ENCODE assay signal across 14 cellular contexts in the genomic region with DNA sequence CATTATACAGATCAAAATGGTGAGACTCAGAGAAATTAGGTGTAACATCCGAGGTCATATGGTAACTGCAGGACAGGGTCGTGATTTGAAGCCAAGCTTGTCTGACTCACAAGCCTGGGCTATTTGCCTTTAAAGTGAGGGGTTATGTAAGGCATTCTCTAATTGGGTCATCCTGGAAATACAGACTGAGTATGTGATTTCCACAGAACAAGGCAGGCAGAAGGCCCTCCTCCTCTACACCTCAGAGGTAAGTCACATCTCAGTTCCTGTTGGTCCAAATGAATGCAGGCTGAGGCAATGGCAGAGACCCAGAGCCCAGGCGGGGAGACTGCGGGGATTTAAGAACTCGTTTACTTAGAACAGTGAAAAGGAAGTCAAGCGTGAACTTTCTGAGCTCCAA.
DNase-seq lines count a peak whose midpoint lies in the region; ATAC-seq and TF ChIP-seq lines count a peak whose summit lies in the region.
"Had no signal": no experiment of that assay in that cellular context is flagged by ENCODE, and none has a peak within 500 bp of the region (broad histone marks: within the 10 kb centered on the region; RNA-seq: fewer than 3 reads in every experiment).

No MANE protein-coding gene starts in this region.

- H4K20me1 ChIP-seq in GM23338 (replicated peaks; ENCODE audit: insufficient read depth): no peaks in the 10 kb centered on the region

- DNase-seq in GM04503 (ENCODE audit: low read depth) (peak; percentile 69), WTC11 (ENCODE audit: low spot score) (no peak), renal cortical epithelial cell (ENCODE audit: low read depth) (peak; percentile 23), GM23338 (ENCODE audit: low spot score) (no peak), NCI-H524 treated with DMSO at 0.1 percent for 48 hours (lab: John Stamatoyannopoulos, UW) (no peak)
- DNase-seq in stimulated activated naive CD4-positive, alpha-beta T cell (lab: John Stamatoyannopoulos, UW): no peak
- DNase-seq: activated T-cell treated with anti-CD3 and anti-CD28 coated beads for 4 hours; CD8-positive, alpha-beta T cell; mucosa of descending colon; NCI-H1436 treated with DMSO at 0.1 percent for 48 hours; NCI-H82; retina had no signal

- no peak overlapping the region for H2AFZ ChIP-seq in GM23338

- H3K4me2 ChIP-seq in GM23338: no peak overlapping the region

- CTCF ChIA-PET in WTC11 (lab: Charles Lee): no interaction called here

- no peaks in the 10 kb centered on the region for H3K36me3 ChIP-seq in gastroesophageal sphincter
- H3K36me3 ChIP-seq in GM23338 (ENCODE audit: insufficient read depth): no peaks in the 10 kb centered on the region

- H3K27ac ChIP-seq in gastroesophageal sphincter (peak overlapping the region in 1 of 4 donors; percentile 38), GM23338 (ENCODE audit: low read depth) (no peak overlapping the region)

- H3K9me3 Mint-ChIP-seq in WTC11 (no peaks in the 10 kb centered on the region), GM23338 (no peaks in the 10 kb centered on the region)
- H3K9me3 Mint-ChIP-seq: CD8-positive, alpha-beta T cell had no signal

- H3F3A ChIP-seq in GM23338 (replicated peaks; ENCODE audit: low read depth): 0 out of 2 replicates have a peak, but pooled peaks cover 6% of the 10 kb centered on the region

- no peak for TF ChIP-seq EP300 in gastroesophageal sphincter (IDR thresholded peaks at IDR 0.05)

- H3K36me3 Mint-ChIP-seq in WTC11 (peaks cover 7% of the 10 kb centered on the region; the same call in 1 of the 2 replicates), GM23338 (ENCODE audit: low read depth) (no peaks in the 10 kb centered on the region)
- H3K36me3 Mint-ChIP-seq: CD8-positive, alpha-beta T cell had no signal

- H3K27me3 ChIP-seq in gastroesophageal sphincter: no peaks in the 10 kb centered on the region
- no peaks in the 10 kb centered on the region for H3K27me3 ChIP-seq in GM23338 (ENCODE audit: insufficient read depth)

- H3K4me3 Mint-ChIP-seq in WTC11: no peak overlapping the region
- H3K4me3 Mint-ChIP-seq in GM23338: no peak overlapping the region
- H3K4me3 Mint-ChIP-seq: CD8-positive, alpha-beta T cell had no signal

- WGBS in gastroesophageal sphincter (ENCODE audit: low coverage in 1 of 2), 2 donors: 36 to 42% methylated on average over 2 to 6 of the region's 6 CpGs

- H3K4me1 Mint-ChIP-seq in WTC11: peaks cover 11% of the 10 kb centered on the region
- peaks cover 4% of the 10 kb centered on the region; the same call in 2 of the 3 replicates for H3K4me1 Mint-ChIP-seq in GM23338

- H3K4me3 ChIP-seq in gastroesophageal sphincter (no peak overlapping the region), GM23338 (no peak overlapping the region)
- H3K4me3 ChIP-seq: mucosa of descending colon had no signal

- no peaks in the 10 kb centered on the region for H3K9me3 ChIP-seq in gastroesophageal sphincter
- H3K9me3 ChIP-seq: mucosa of descending colon had no signal

- H3K27ac Mint-ChIP-seq in WTC11: peak overlapping the region; percentile 25; the same call in 1 of the 2 replicates
- H3K27ac Mint-ChIP-seq in GM23338: no peak overlapping the region; the same call in 1 of the 2 replicates
- H3K27ac Mint-ChIP-seq: CD8-positive, alpha-beta T cell had no signal

- ATAC-seq in WTC11 (peak; percentile 63), gastroesophageal sphincter (peak; percentile 90), GM23338 (no peak), GM21576 (IDR thresholded peaks at IDR 0.05; ENCODE audit: unreplicated experiment) (no peak)
- ATAC-seq: CD8-positive, alpha-beta T cell; mucosa of descending colon had no signal

- no peaks in the 10 kb centered on the region for H3K79me2 ChIP-seq in GM23338 (replicated peaks; ENCODE audit: insufficient read depth)

- no peaks in the 10 kb centered on the region for H3K27me3 Mint-ChIP-seq in WTC11 (ENCODE audit: low read depth)
- no peaks in the 10 kb centered on the region for H3K27me3 Mint-ChIP-seq in GM23338 (ENCODE audit: insufficient read depth, low read depth, poor library complexity)

- POLR2A ChIA-PET in WTC11 (lab: Charles Lee): no interaction called here

- H3K9me2 ChIP-seq in GM23338 (ENCODE audit: insufficient read depth): no peaks in the 10 kb centered on the region; the same call in 1 of the 2 replicates

- H3K4me1 ChIP-seq in gastroesophageal sphincter (peaks cover 0 to 7% (median 0%) of the 10 kb centered on the region in 3 donors), GM23338 (ENCODE audit: insufficient read depth) (no peaks in the 10 kb centered on the region)

- no peak for TF ChIP-seq POLR2A in gastroesophageal sphincter (IDR thresholded peaks at IDR 0.05)

- no peak for TF ChIP-seq CTCF in WTC11 (IDR thresholded peaks at IDR 0.05)
- TF ChIP-seq CTCF in gastroesophageal sphincter (IDR thresholded peaks at IDR 0.05): no peak
- no peak for TF ChIP-seq CTCF in GM23338 (conservative IDR thresholded peaks at IDR 0.05; ENCODE audit: low read depth in 2 of 2)

TF ChIP-seq in WTC11, 78 proteins besides CTCF, POLR2A, EP300 and RAD21 (continues in another document):
- TF ChIP-seq EMX1 (CRISPR knock-in tag; IDR thresholded peaks at IDR 0.05): no peak
- TF ChIP-seq SOX15 (CRISPR knock-in tag; IDR thresholded peaks at IDR 0.05): no peak
- no peak for TF ChIP-seq FOXJ3 (CRISPR knock-in tag; IDR thresholded peaks at IDR 0.05; ENCODE audit: borderline replicate concordance)
- no peak for TF ChIP-seq NR2C2 (CRISPR knock-in tag; IDR thresholded peaks at IDR 0.05)
- TF ChIP-seq RELA (CRISPR knock-in tag; IDR thresholded peaks at IDR 0.05; ENCODE audit: borderline replicate concordance): no peak
- no peak for TF ChIP-seq MLX (CRISPR knock-in tag; IDR thresholded peaks at IDR 0.05)
- TF ChIP-seq ZNF425 (CRISPR knock-in tag; conservative IDR thresholded peaks at IDR 0.05): no peak
- no peak for TF ChIP-seq SMAD4 (CRISPR knock-in tag; IDR thresholded peaks at IDR 0.05)
- no peak for TF ChIP-seq OVOL2 (CRISPR knock-in tag; IDR thresholded peaks at IDR 0.05; ENCODE audit: borderline replicate concordance)
- no peak for TF ChIP-seq FOXK1 (CRISPR knock-in tag; IDR thresholded peaks at IDR 0.05)
- no peak for TF ChIP-seq CREM (CRISPR knock-in tag; IDR thresholded peaks at IDR 0.05)

TF ChIP-seq in GM23338, 12 proteins besides CTCF, POLR2A, EP300 and RAD21 (continues in another document):
- TF ChIP-seq ZNF462 (CRISPR knock-in tag; IDR thresholded peaks at IDR 0.05): no peak
- no peak for TF ChIP-seq ZNF331 (CRISPR knock-in tag; IDR thresholded peaks at IDR 0.05; ENCODE audit: low read depth)
- no peak for TF ChIP-seq EZH2 (IDR thresholded peaks at IDR 0.05; ENCODE audit: low read depth, unreplicated experiment)
- no peak for TF ChIP-seq STAT1 (IDR thresholded peaks at IDR 0.05; ENCODE audit: unreplicated experiment)

Comparison
In these comparisons a context has a peak if more than half of its experiments do, and no peak if none do; other contexts are left out.
1. DNase-seq: peak in GM04503 (single experiment) and renal cortical epithelial cell (single experiment); none in WTC11 (single experiment), GM23338 (single experiment), NCI-H524 treated with DMSO at 0.1 percent for 48 hours (single experiment) and stimulated activated naive CD4-positive, alpha-beta T cell (0 of 6).
2. ATAC-seq: peak in WTC11 (single experiment) and gastroesophageal sphincter (single experiment); none in GM23338 (single experiment) and GM21576 (single experiment).